ENCODE assay signal across 10 cellular contexts in the genomic region with DNA sequence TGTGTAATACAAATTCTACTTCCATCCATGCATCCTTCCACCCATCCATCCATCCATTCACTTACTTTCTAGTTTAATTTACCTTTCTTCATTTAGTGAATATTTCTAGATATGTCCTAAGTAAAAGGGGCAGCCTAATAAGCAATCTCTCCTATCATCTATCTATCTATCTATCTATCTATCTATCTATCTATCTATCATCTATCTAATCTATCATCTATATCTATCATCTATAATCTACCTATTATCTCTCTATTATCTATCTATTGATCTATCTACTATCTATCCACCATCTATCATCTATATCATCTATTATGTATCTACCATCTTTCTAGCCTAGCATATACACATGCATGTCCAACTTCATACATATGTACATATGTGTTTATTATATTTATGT.
"Had no signal": no experiment of that assay in that cellular context is flagged by ENCODE, and none has a peak within 500 bp of the region (broad histone marks: within the 10 kb centered on the region; RNA-seq: fewer than 3 reads in every experiment).

No MANE protein-coding gene starts in this region.

- H3K27ac ChIP-seq: GM23248 had no signal

- ATAC-seq: GM23338, HCT116 had no signal

- DNase-seq: GM23248, GOT3, H7, H9, HCEC 1CT, HFFc6 had no signal

- H3K9ac ChIP-seq: GM23248 had no signal

- H3K4me2 ChIP-seq: GM23338 had no signal

- H3K9me3 ChIP-seq: HAP-1 had no signal

- FAIRE-seq: H54 had no signal

- H3K36me3 ChIP-seq: HAP-1 had no signal

- H2AFZ ChIP-seq: GM23248, GM23338 had no signal

- H3K4me3 ChIP-seq: GM23248, GM23338, HAP-1 had no signal
